ENCODE assay signal across 20 cellular contexts in the genomic region with DNA sequence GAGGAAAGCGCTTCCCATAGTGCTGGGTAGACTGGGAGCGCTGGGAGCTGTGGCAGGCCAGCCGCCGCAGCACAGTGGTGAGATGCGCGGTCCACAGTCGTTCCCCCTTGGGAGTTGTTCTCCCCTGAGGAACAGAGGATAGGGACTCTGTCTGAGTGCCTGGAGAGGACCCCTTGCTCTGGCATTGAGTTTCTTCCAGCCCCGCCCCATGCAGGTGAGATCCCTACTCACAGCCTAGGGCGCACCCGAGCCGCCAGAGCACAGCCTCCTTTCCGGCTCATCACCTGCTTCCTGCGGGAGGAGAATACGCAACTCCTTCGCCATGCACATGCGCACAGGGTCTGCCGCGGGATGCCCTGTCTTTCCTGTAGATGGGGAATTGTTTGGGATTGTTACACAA.
A peak's percentile ranks its signal among the peaks of the same experiment; 100 is the strongest.
DNase-seq lines count a peak whose midpoint lies in the region; ATAC-seq, FAIRE-seq and TF ChIP-seq lines count a peak whose summit lies in the region.
"Had no signal": no experiment of that assay in that cellular context is flagged by ENCODE, and none has a peak within 500 bp of the region (broad histone marks: within the 10 kb centered on the region; RNA-seq: fewer than 3 reads in every experiment).

No MANE protein-coding gene starts in this region.

- CTCF ChIA-PET in H1 (lab: Charles Lee; ENCODE audit: partially characterized antibody): interaction anchor here (0.6 kb wide), 1 partner anchor 253 kb away, joined by 3 read pairs; no protein-coding TSS in a partner anchor

- H3K56ac ChIP-seq in H1 (replicated peaks; ENCODE audit: insufficient read length, low read depth, low read length): no peak overlapping the region

- no peak for TF ChIP-seq POLR2A in H1 (IDR thresholded peaks at IDR 0.05; ENCODE audit: control extremely low read depth in 1 of 2, low read depth in 2 of 2, low read length in 2 of 2)

- H4K5ac ChIP-seq in H1 (ENCODE audit: insufficient read length, low read depth, low read length): no peak overlapping the region

- H2BK15ac ChIP-seq in H1 (ENCODE audit: low read length) (no peak overlapping the region), neuronal stem cell (ENCODE audit: low read length) (no peak overlapping the region)

- FAIRE-seq in H1 (lab: Jason Lieb, UNC) (no peak), GM19239 (lab: Jason Lieb, UNC) (no peak)
- FAIRE-seq: A549 had no signal

- no peaks in the 10 kb centered on the region for H4K20me1 ChIP-seq in H1 (replicated peaks in 1 of 2; ENCODE audit: control insufficient read depth in 1 of 2, insufficient read depth in 2 of 2, low read length in 2 of 2)

- H2AK5ac ChIP-seq in H1 (ENCODE audit: low read depth, low read length): no peak overlapping the region
- H2AK5ac ChIP-seq in neuronal stem cell (ENCODE audit: low read depth, low read length): peak overlapping the region; percentile 36

- no peak overlapping the region for H2BK5ac ChIP-seq in H1 (ENCODE audit: low read depth, low read length)
- H2BK5ac ChIP-seq in neuronal stem cell (ENCODE audit: low read length): no peak overlapping the region

- H2BK120ac ChIP-seq in H1 (replicated peaks; ENCODE audit: low read depth, low read length) (no peak overlapping the region), neuronal stem cell (ENCODE audit: low read depth, low read length) (no peak overlapping the region)

- no peak overlapping the region for H3K27ac ChIP-seq in H1 (ENCODE audit: low read depth, low read length)
- H3K27ac ChIP-seq in neuronal stem cell (replicated peaks; ENCODE audit: low read length): no peak overlapping the region
- H3K27ac ChIP-seq in aorta (ENCODE audit: low read depth in 1 of 2, low read length in 2 of 2): no peak overlapping the region
- H3K27ac ChIP-seq: 22Rv1, A549, C4-2B, GM23248, HL-60 had no signal

- peak; percentile 44 for ATAC-seq in aorta (ENCODE audit: low FRiP score)
- ATAC-seq: A549, HCT116 had no signal

- no peak overlapping the region for H3K9ac ChIP-seq in H1 (replicated peaks in 1 of 4; ENCODE audit: extremely low read depth in 1 of 4, low read depth in 3 of 4, low read length in 3 of 4)
- peak overlapping the region; percentile 10 for H3K9ac ChIP-seq in neuronal stem cell (ENCODE audit: low read depth, low read length, poor library complexity)
- H3K9ac ChIP-seq: GM23248 had no signal

- no peak overlapping the region for H3K23ac ChIP-seq in H1 (ENCODE audit: insufficient read length)
- H3K23ac ChIP-seq in neuronal stem cell (ENCODE audit: low read depth, low read length, poor library complexity): peak overlapping the region; percentile 10

- H3K23me2 ChIP-seq in H1 (ENCODE audit: low read depth, low read length): no peaks in the 10 kb centered on the region

- 92% methylated on average over 18 of the region's 18 CpGs; no CpG with 5 or more reads in 1 of the 2 experiments for WGBS in H1 (ENCODE audit: extremely low coverage in 1 of 2, insufficient coverage in 1 of 2, insufficient read length in 1 of 2, insufficient replicate concordance in 2 of 2, low coverage in 1 of 2, low lambda C conversion rate in 2 of 2, missing lambda C conversion rate in 1 of 2), 2 experiments
- WGBS in neuronal stem cell (ENCODE audit: extremely low coverage in 2 of 2, insufficient read length in 2 of 2, insufficient replicate concordance in 1 of 2), 2 donors: no CpG with 5 or more reads among the region's 18 CpGs
- WGBS in aorta, 2 donors: 88 to 90% methylated on average over 18 of the region's 18 CpGs

- no peak for TF ChIP-seq RAD21 in H1 (IDR thresholded peaks at IDR 0.05 in 1 of 2, conservative IDR thresholded peaks at IDR 0.05 in 1 of 2; ENCODE audit: low read depth in 2 of 2, low read length in 2 of 2)

- H3K4me1 ChIP-seq in H1 (replicated peaks in 1 of 4; ENCODE audit: control insufficient read depth in 3 of 4, insufficient read depth in 4 of 4, low read length in 3 of 4) (no peaks in the 10 kb centered on the region), neuronal stem cell (ENCODE audit: control insufficient read depth in 2 of 2, insufficient read depth in 1 of 2, low read depth in 1 of 2, low read length in 2 of 2) (no peaks in the 10 kb centered on the region), aorta (ENCODE audit: control insufficient read depth in 1 of 2, insufficient read depth in 2 of 2, low read length in 2 of 2) (no peaks in the 10 kb centered on the region)
- H3K4me1 ChIP-seq: A549 had no signal

- H3K9me3 ChIP-seq in H1 (ENCODE audit: insufficient read depth in 2 of 2, low read depth in 1 of 2, low read length in 1 of 2): no peaks in the 10 kb centered on the region
- H3K9me3 ChIP-seq in neuronal stem cell (replicated peaks in 1 of 2; ENCODE audit: control insufficient read depth in 2 of 2, insufficient read depth in 1 of 2, low read depth in 1 of 2, low read length in 2 of 2): no peaks in the 10 kb centered on the region
- no peaks in the 10 kb centered on the region for H3K9me3 ChIP-seq in aorta (ENCODE audit: control insufficient read depth, low read length)
- H3K9me3 ChIP-seq: A549 had no signal

- peak; percentile 35 for DNase-seq in Daoy (ENCODE audit: low read depth)
- no peak for DNase-seq in H1 (ENCODE audit: low read depth in 1 of 2, low spot score in 2 of 2)
- no peak for DNase-seq in neuronal stem cell (ENCODE audit: low spot score)
- no peak for DNase-seq in aorta
- DNase-seq in dermis blood vessel endothelial cell: no peak
- no peak for DNase-seq in GM19239 (ENCODE audit: insufficient read length, low spot score)
- no peak for DNase-seq in NCI-H510A (lab: John Stamatoyannopoulos, UW)
- DNase-seq: AML-193; CD4-positive, alpha-beta T cell; DMS153; DMS79; GF-D8; GM23248; H7; HFFc6 had no signal

- H3K27me3 ChIP-seq in H1 (replicated peaks in 1 of 4; ENCODE audit: control insufficient read depth in 3 of 4, extremely low read depth in 1 of 4, insufficient read depth in 3 of 4, low read length in 3 of 4): no peaks in the 10 kb centered on the region
- H3K27me3 ChIP-seq in neuronal stem cell (ENCODE audit: control insufficient read depth in 3 of 3, insufficient read depth in 3 of 3, low read depth in 1 of 3, low read length in 3 of 3): no peaks in the 10 kb centered on the region
- peaks cover 0 to 1% of the 10 kb centered on the region in 2 donors for H3K27me3 ChIP-seq in aorta (ENCODE audit: control insufficient read depth in 1 of 2, insufficient read depth in 2 of 2, low read length in 1 of 2)

- no peak overlapping the region for H3K18ac ChIP-seq in H1 (ENCODE audit: extremely low read depth, low read length)
- H3K18ac ChIP-seq in neuronal stem cell (ENCODE audit: low read length): peak overlapping the region; percentile 48

- H3K14ac ChIP-seq in H1 (ENCODE audit: insufficient read length) (no peak overlapping the region), neuronal stem cell (ENCODE audit: low read length) (no peak overlapping the region)

- H3K4ac ChIP-seq in H1 (replicated peaks; ENCODE audit: insufficient read length, low read depth, low read length) (no peak overlapping the region), neuronal stem cell (ENCODE audit: low read length) (no peak overlapping the region)

- H4K8ac ChIP-seq in H1 (ENCODE audit: extremely low read depth, insufficient read depth, low read length): peak overlapping the region; percentile 88; the same call in 1 of the 2 replicates
- H4K8ac ChIP-seq in neuronal stem cell (ENCODE audit: low read depth, low read length): no peak overlapping the region

- H3K79me1 ChIP-seq in H1 (ENCODE audit: low read depth, low read length): no peaks in the 10 kb centered on the region
- no peaks in the 10 kb centered on the region for H3K79me1 ChIP-seq in neuronal stem cell (ENCODE audit: low read depth, low read length)

- H2BK20ac ChIP-seq in H1 (ENCODE audit: low read length): no peak overlapping the region

- POLR2A ChIA-PET in H1 (lab: Charles Lee; ENCODE audit: partially characterized antibody): no interaction called here

- H3K79me2 ChIP-seq in H1 (ENCODE audit: control insufficient read depth in 1 of 2, insufficient read depth in 2 of 2, low read length in 2 of 2): no peaks in the 10 kb centered on the region

- H3K36me3 ChIP-seq in H1 (ENCODE audit: control insufficient read depth in 2 of 4, insufficient read depth in 4 of 4, low read length in 3 of 4) (no peaks in the 10 kb centered on the region), neuronal stem cell (replicated peaks in 1 of 2; ENCODE audit: control insufficient read depth in 2 of 2, insufficient read depth in 2 of 2, low read length in 2 of 2) (no peaks in the 10 kb centered on the region), aorta (ENCODE audit: control insufficient read depth in 1 of 2, insufficient read depth in 2 of 2, low read length in 1 of 2) (no peaks in the 10 kb centered on the region)

- no peak for TF ChIP-seq CTCF in H1 (IDR thresholded peaks at IDR 0.05; ENCODE audit: control extremely low read depth in 1 of 3, insufficient read depth in 1 of 3, low read depth in 1 of 3, low read length in 3 of 3)

- intact Hi-C loops in aorta (cut with DNase I): no loop called here

- no peak overlapping the region for H2BK12ac ChIP-seq in H1 (ENCODE audit: low read depth, low read length)
- H2BK12ac ChIP-seq in neuronal stem cell (ENCODE audit: low read length): no peak overlapping the region

- TF ChIP-seq EP300 in H1 (IDR thresholded peaks at IDR 0.05; ENCODE audit: borderline replicate concordance in 1 of 2, low read depth in 2 of 2, low read length in 2 of 2): no peak

- H4K91ac ChIP-seq in H1 (replicated peaks; ENCODE audit: insufficient read length, low read length) (no peak overlapping the region), neuronal stem cell (ENCODE audit: low read depth, low read length, poor library complexity) (no peak overlapping the region)

- H3K4me2 ChIP-seq in H1 (ENCODE audit: insufficient read depth in 1 of 2, low read depth in 2 of 2, low read length in 2 of 2): no peak overlapping the region
- no peak overlapping the region for H3K4me2 ChIP-seq in neuronal stem cell (ENCODE audit: insufficient read depth, low read length, poor library complexity, severe bottlenecking)
- H3K4me2 ChIP-seq: A549 had no signal

- peak overlapping the region; percentile 65; the same call in 1 of the 2 replicates for H2AFZ ChIP-seq in H1 (ENCODE audit: low read length)
- no peak overlapping the region for H2AFZ ChIP-seq in neuronal stem cell (ENCODE audit: low read length)
- H2AFZ ChIP-seq: GM23248 had no signal

- H3K4me3 ChIP-seq in H1 (ENCODE audit: extremely low read depth in 1 of 4, insufficient read depth in 2 of 4, low read depth in 3 of 4, low read length in 4 of 4) (no peak overlapping the region), neuronal stem cell (ENCODE audit: low read length in 2 of 2) (no peak overlapping the region), aorta (ENCODE audit: low read length in 2 of 2) (no peak overlapping the region)
- H3K4me3 ChIP-seq: A549, GM23248 had no signal

TF ChIP-seq in H1, 55 proteins besides CTCF, POLR2A, EP300 and RAD21:
- TF ChIP-seq YY1 (IDR thresholded peaks at IDR 0.05; ENCODE audit: low read depth, low read length): no peak
- TF ChIP-seq EZH2 (IDR thresholded peaks at IDR 0.05; ENCODE audit: low read depth, low read length, severe bottlenecking): no peak
